8 cellular contexts compared by ENCODE assay signal in genomic region chr10:79285315-79286185, GRCh38.
A peak's percentile ranks its signal among the peaks of the same experiment; 100 is the strongest.
DNase-seq lines count a peak whose midpoint lies in the region; ATAC-seq and TF ChIP-seq lines count a peak whose summit lies in the region.

No MANE protein-coding gene starts in this region.

- peak overlapping the region; percentile 76 for H3K4me3 Mint-ChIP-seq in activated CD4-positive, alpha-beta T cell treated with anti-CD3 and anti-CD28 coated beads, Interleukin-2, amount 10 ng/mL, durations not matched to agents 24 days and 14 days
- H3K4me3 Mint-ChIP-seq in activated CD8-positive, alpha-beta T cell treated with anti-CD3 and anti-CD28 coated beads, Interleukin-2, amount 10 ng/mL, durations not matched to agents 7 days and 5 days, result peak overlapping the region; percentile 71

- no peaks in the 10 kb centered on the region for H3K27me3 Mint-ChIP-seq in activated CD4-positive, alpha-beta T cell treated with anti-CD3 and anti-CD28 coated beads, Interleukin-2, amount 10 ng/mL, durations not matched to agents 24 days and 14 days
- no peaks in the 10 kb centered on the region for H3K27me3 Mint-ChIP-seq in activated CD8-positive, alpha-beta T cell treated with anti-CD3 and anti-CD28 coated beads, Interleukin-2, amount 10 ng/mL, durations not matched to agents 7 days and 5 days (ENCODE audit: low read depth)

- POLR2A ChIA-PET in activated CD8-positive, alpha-beta T cell treated with anti-CD3 and anti-CD28 coated beads, Interleukin-2, amount 10 ng/mL, durations not matched to agents 7 days and 5 days (lab: Charles Lee), result interaction anchor here (0.6 to 2.8 kb wide), 10 partner anchors 14 to 321 kb away, joined by 3 to 13 read pairs (median 8); partner anchors contain the start of gene PPIF

- H3K9me3 ChIP-seq in mucosa of descending colon, result no peaks in the 10 kb centered on the region

- ATAC-seq in HG02981 (IDR thresholded peaks at IDR 0.05; ENCODE audit: unreplicated experiment), result peak; percentile 39
- peak; percentile 45 for ATAC-seq in activated CD8-positive, alpha-beta T cell treated with anti-CD3 and anti-CD28 coated beads, Interleukin-2, amount 10 ng/mL, durations not matched to agents 7 days and 5 days
- peak; percentile 12 for ATAC-seq in mucosa of descending colon

- peak overlapping the region; percentile 97 for H3K27ac Mint-ChIP-seq in activated CD4-positive, alpha-beta T cell treated with anti-CD3 and anti-CD28 coated beads, Interleukin-2, amount 10 ng/mL, durations not matched to agents 24 days and 14 days
- peak overlapping the region; percentile 96 for H3K27ac Mint-ChIP-seq in activated CD8-positive, alpha-beta T cell treated with anti-CD3 and anti-CD28 coated beads, Interleukin-2, amount 10 ng/mL, durations not matched to agents 7 days and 5 days

- H3K9me3 Mint-ChIP-seq in activated CD4-positive, alpha-beta T cell treated with anti-CD3 and anti-CD28 coated beads, Interleukin-2, amount 10 ng/mL, durations not matched to agents 24 days and 14 days, result no peaks in the 10 kb centered on the region
- no peaks in the 10 kb centered on the region for H3K9me3 Mint-ChIP-seq in activated CD8-positive, alpha-beta T cell treated with anti-CD3 and anti-CD28 coated beads, Interleukin-2, amount 10 ng/mL, durations not matched to agents 7 days and 5 days (ENCODE audit: insufficient read depth)

- H3K4me1 Mint-ChIP-seq in activated CD4-positive, alpha-beta T cell treated with anti-CD3 and anti-CD28 coated beads, Interleukin-2, amount 10 ng/mL, durations not matched to agents 24 days and 14 days, result peaks cover 55% of the 10 kb centered on the region
- peaks cover 67% of the 10 kb centered on the region for H3K4me1 Mint-ChIP-seq in activated CD8-positive, alpha-beta T cell treated with anti-CD3 and anti-CD28 coated beads, Interleukin-2, amount 10 ng/mL, durations not matched to agents 7 days and 5 days (ENCODE audit: low read depth)

- TF ChIP-seq CTCF in mucosa of descending colon (IDR thresholded peaks at IDR 0.05), result no peak

- intact Hi-C loops in activated CD4-positive, alpha-beta T cell treated with anti-CD3 and anti-CD28 coated beads, Interleukin-2, amount 10 ng/mL, durations not matched to agents 24 days and 14 days (cut with micrococcal nuclease), result loop anchor here (1.0 to 5.0 kb wide), 8 partner anchors 13 to 218 kb away; no protein-coding TSS in a partner anchor
- intact Hi-C loops in mucosa of descending colon (cut with DNase I, micrococcal nuclease), result no loop called here

- peaks cover 33% of the 10 kb centered on the region for H3K4me1 ChIP-seq in mucosa of descending colon (ENCODE audit: low read depth)

- peaks cover under 1% of the 10 kb centered on the region for H3K36me3 ChIP-seq in mucosa of descending colon (ENCODE audit: low read depth)

- H3K4me3 ChIP-seq in mucosa of descending colon, result no peak overlapping the region

- peak; percentile 81 for DNase-seq in activated CD4-positive, alpha-beta T cell treated with anti-CD3 and anti-CD28 coated beads, Interleukin-2, amount 10 ng/mL, durations not matched to agents 24 days and 14 days
- DNase-seq in activated CD4-positive, alpha-beta T cell treated with anti-CD3 and anti-CD28 coated beads, Interleukin-2, amount 50 U/mL, for 1 hour, result no peak
- DNase-seq in activated CD8-positive, alpha-beta T cell treated with anti-CD3 and anti-CD28 coated beads, Interleukin-2, amount 10 ng/mL, durations not matched to agents 7 days and 5 days, result peak; percentile 68
- DNase-seq in mucosa of descending colon (no peak), NCI-H187 treated with DMSO at 0.1 percent for 48 hours (lab: John Stamatoyannopoulos, UW) (no peak), iPS-NIHi7 (ENCODE audit: extremely low spot score) (no peak), T1000 (lab: John Stamatoyannopoulos, UW) (no peak)

- CTCF ChIA-PET in activated CD8-positive, alpha-beta T cell treated with anti-CD3 and anti-CD28 coated beads, Interleukin-2, amount 10 ng/mL, durations not matched to agents 7 days and 5 days (lab: Charles Lee), result interaction anchor here (0.9 to 4.0 kb wide), 6 partner anchors 13 to 41 kb away, joined by 3 to 16 read pairs (median 4); no protein-coding TSS in a partner anchor

- peaks cover 46% of the 10 kb centered on the region for H3K36me3 Mint-ChIP-seq in activated CD4-positive, alpha-beta T cell treated with anti-CD3 and anti-CD28 coated beads, Interleukin-2, amount 10 ng/mL, durations not matched to agents 24 days and 14 days (ENCODE audit: low read depth)
- H3K36me3 Mint-ChIP-seq in activated CD8-positive, alpha-beta T cell treated with anti-CD3 and anti-CD28 coated beads, Interleukin-2, amount 10 ng/mL, durations not matched to agents 7 days and 5 days (ENCODE audit: low read depth), result peaks cover 39% of the 10 kb centered on the region

Comparison
In these comparisons a context has a peak if more than half of its experiments do, and no peak if none do; other contexts are left out.
1. DNase-seq: peak in activated CD4-positive, alpha-beta T cell treated with anti-CD3 and anti-CD28 coated beads, Interleukin-2, amount 10 ng/mL, durations not matched to agents 24 days and 14 days (single experiment) and activated CD8-positive, alpha-beta T cell treated with anti-CD3 and anti-CD28 coated beads, Interleukin-2, amount 10 ng/mL, durations not matched to agents 7 days and 5 days (single experiment); none in activated CD4-positive, alpha-beta T cell treated with anti-CD3 and anti-CD28 coated beads, Interleukin-2, amount 50 U/mL, for 1 hour (single experiment), mucosa of descending colon (0 of 3), NCI-H187 treated with DMSO at 0.1 percent for 48 hours (single experiment), iPS-NIHi7 (single experiment) and T1000 (single experiment).
2. Peak in every context shown above with its lines, with median percentiles within 50 percentile points of each other: ATAC-seq.